Comparison of ENCODE assay signal across 9 cellular contexts in the genomic region with DNA sequence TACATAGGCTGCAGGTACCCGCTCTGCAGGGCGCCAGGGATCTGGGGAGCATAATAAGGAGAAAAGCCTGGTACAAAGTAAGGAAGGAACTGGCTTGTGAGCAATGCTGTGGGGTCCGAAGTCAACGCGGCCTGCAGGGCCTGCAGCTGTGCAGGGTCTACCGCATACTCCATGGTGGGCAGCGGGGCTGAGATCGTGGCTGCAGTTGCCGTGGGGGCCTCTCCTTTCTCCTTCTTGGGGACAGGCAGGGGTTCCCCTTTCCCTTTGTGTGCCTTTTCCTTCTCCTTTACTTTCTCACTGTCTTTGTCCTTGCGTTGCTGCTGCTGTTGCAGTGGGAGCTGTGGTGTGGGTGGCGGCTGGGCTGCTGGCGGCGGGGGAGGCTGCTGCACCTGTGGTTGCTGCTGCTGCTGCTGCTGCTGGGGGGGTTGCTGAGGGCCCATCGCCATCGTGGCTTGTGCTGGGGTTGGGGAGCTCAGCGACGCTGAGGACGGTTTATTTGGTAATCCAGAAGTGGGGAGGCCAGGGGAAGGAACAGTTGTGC.
DNase-seq lines count a peak whose midpoint lies in the region; ATAC-seq and TF ChIP-seq lines count a peak whose summit lies in the region.
"Had no signal": no experiment of that assay in that cellular context is flagged by ENCODE, and none has a peak within 500 bp of the region (broad histone marks: within the 10 kb centered on the region; RNA-seq: fewer than 3 reads in every experiment).

No MANE protein-coding gene starts in this region.

- H3K4me3 ChIP-seq in NT2/D1 (ENCODE audit: insufficient read length, low read depth), result peak overlapping the region; percentile 50
- peak overlapping the region; percentile 77 for H3K4me3 ChIP-seq in endodermal cell (ENCODE audit: low read length)
- peak overlapping the region in 1 of 2 donors; percentile 35 for H3K4me3 ChIP-seq in prostate gland

- no peaks in the 10 kb centered on the region for H3K9me3 Mint-ChIP-seq in CD4-positive, alpha-beta T cell
- H3K9me3 Mint-ChIP-seq in endodermal cell, result no peaks in the 10 kb centered on the region

- CTCF ChIA-PET in CD4-positive, alpha-beta T cell (lab: Charles Lee), result no interaction called here

- WGBS in endodermal cell (ENCODE audit: insufficient coverage in 1 of 2, insufficient read length in 1 of 2), 2 experiments, result 82 to 89% methylated on average over 9 to 18 of the region's 18 CpGs
- 84% methylated on average over 18 of the region's 18 CpGs for WGBS in prostate gland

- no peak for TF ChIP-seq POLR2A in prostate gland (IDR thresholded peaks at IDR 0.05)

- POLR2A ChIA-PET in CD4-positive, alpha-beta T cell (lab: Charles Lee), result no interaction called here

- H3K27ac Mint-ChIP-seq in CD4-positive, alpha-beta T cell, result peak overlapping the region; percentile 60
- H3K27ac Mint-ChIP-seq in endodermal cell, result no peak overlapping the region

- ATAC-seq in CD4-positive, alpha-beta T cell (ENCODE audit: poor library complexity), result no peak
- ATAC-seq in GM21447 (IDR thresholded peaks at IDR 0.05; ENCODE audit: unreplicated experiment), result no peak

- DNase-seq in CD4-positive, alpha-beta T cell, result no peak
- DNase-seq in NT2/D1 (ENCODE audit: low read depth, low spot score), result no peak
- no peak for DNase-seq in endodermal cell
- DNase-seq in prostate gland (ENCODE audit: low spot score), result no peak
- no peak for DNase-seq in NCI-H446 (lab: John Stamatoyannopoulos, UW)
- DNase-seq in NCI-H1436 treated with DMSO at 0.1 percent for 48 hours (lab: John Stamatoyannopoulos, UW), result no peak
- no peak for DNase-seq in DMS 273 (lab: John Stamatoyannopoulos, UW; ENCODE audit: unreplicated experiment)
- DNase-seq: kidney glomerular epithelial cell had no signal

- H3K4me1 ChIP-seq in NT2/D1 (ENCODE audit: insufficient read depth, insufficient read length), result peaks cover 6% of the 10 kb centered on the region
- peaks cover 5% of the 10 kb centered on the region for H3K4me1 ChIP-seq in endodermal cell (ENCODE audit: control insufficient read depth, insufficient read depth, low read length)
- no peaks in the 10 kb centered on the region for H3K4me1 ChIP-seq in prostate gland (replicated peaks)

- H3K36me3 Mint-ChIP-seq in CD4-positive, alpha-beta T cell (ENCODE audit: low read depth), result no peaks in the 10 kb centered on the region
- no peaks in the 10 kb centered on the region for H3K36me3 Mint-ChIP-seq in endodermal cell (ENCODE audit: low read depth)

- H3K27ac ChIP-seq in CD4-positive, alpha-beta T cell (ENCODE audit: low read depth, low read length), result no peak overlapping the region
- H3K27ac ChIP-seq in endodermal cell (ENCODE audit: low read depth, low read length) (peak overlapping the region; percentile 56), prostate gland (peak overlapping the region; percentile 78)

- H3K9ac ChIP-seq in NT2/D1 (ENCODE audit: insufficient read length, low read depth), result peak overlapping the region; percentile 85
- H3K9ac ChIP-seq in endodermal cell (ENCODE audit: extremely low read depth, low read length, poor library complexity, severe bottlenecking), result no peak overlapping the region

- no peaks in the 10 kb centered on the region for H3K9me3 ChIP-seq in CD4-positive, alpha-beta T cell (ENCODE audit: control insufficient read depth, low read length)
- H3K9me3 ChIP-seq in NT2/D1 (ENCODE audit: insufficient read depth, low read length) (no peaks in the 10 kb centered on the region), endodermal cell (ENCODE audit: control insufficient read depth, low read length) (no peaks in the 10 kb centered on the region), prostate gland (no peaks in the 10 kb centered on the region)

- H3K36me3 ChIP-seq in NT2/D1 (ENCODE audit: insufficient read depth, insufficient read length, low read length), result peaks cover 15% of the 10 kb centered on the region
- no peaks in the 10 kb centered on the region for H3K36me3 ChIP-seq in endodermal cell (ENCODE audit: control insufficient read depth, insufficient read depth, low read length)
- no peaks in the 10 kb centered on the region for H3K36me3 ChIP-seq in prostate gland

- peaks cover 16% of the 10 kb centered on the region for H3K27me3 ChIP-seq in CD4-positive, alpha-beta T cell (ENCODE audit: control insufficient read depth, insufficient read depth, low read length)
- H3K27me3 ChIP-seq in NT2/D1 (ENCODE audit: insufficient read depth, insufficient read length) (peaks cover 2% of the 10 kb centered on the region), endodermal cell (ENCODE audit: control insufficient read depth, insufficient read depth, low read length, poor library complexity, severe bottlenecking) (peaks cover 29% of the 10 kb centered on the region), prostate gland (replicated peaks; ENCODE audit: insufficient read depth) (no peaks in the 10 kb centered on the region)

- intact Hi-C loops in CD4-positive, alpha-beta T cell (cut with DNase I, micrococcal nuclease), result loop anchor here in 1 of 2 experiments (10.0 kb wide), 1 partner anchor 124 kb away; no protein-coding TSS in a partner anchor
- intact Hi-C loops in prostate gland (cut with DNase I), result loop anchor here (5.0 kb wide), 1 partner anchor 264 kb away; no protein-coding TSS in a partner anchor

- peaks cover 52% of the 10 kb centered on the region for H3K27me3 Mint-ChIP-seq in CD4-positive, alpha-beta T cell
- H3K27me3 Mint-ChIP-seq in endodermal cell (ENCODE audit: insufficient read depth), result peaks cover 26% of the 10 kb centered on the region

- TF ChIP-seq CTCF in CD4-positive, alpha-beta T cell (IDR thresholded peaks at IDR 0.05), result no peak
- TF ChIP-seq CTCF in endodermal cell (conservative IDR thresholded peaks at IDR 0.05), result no peak
- no peak for TF ChIP-seq CTCF in prostate gland (IDR thresholded peaks at IDR 0.05)

- peaks cover 13% of the 10 kb centered on the region for H3K4me1 Mint-ChIP-seq in CD4-positive, alpha-beta T cell (ENCODE audit: low read depth)
- peaks cover 20% of the 10 kb centered on the region for H3K4me1 Mint-ChIP-seq in endodermal cell

- H3K4me3 Mint-ChIP-seq in CD4-positive, alpha-beta T cell, result peak overlapping the region; percentile 86
- peak overlapping the region; percentile 81 for H3K4me3 Mint-ChIP-seq in endodermal cell
